In genomic region chr2:78541451-78542267, GRCh38 we compare ENCODE assay signal across 19 cellular contexts.
A peak's percentile ranks its signal among the peaks of the same experiment; 100 is the strongest.
DNase-seq lines count a peak whose midpoint lies in the region; ATAC-seq and TF ChIP-seq lines count a peak whose summit lies in the region.
"Had no signal": no experiment of that assay in that cellular context is flagged by ENCODE, and none has a peak within 500 bp of the region (broad histone marks: within the 10 kb centered on the region; RNA-seq: fewer than 3 reads in every experiment).

No MANE protein-coding gene starts in this region.

- peak overlapping the region; percentile 37 for H2BK15ac ChIP-seq in neuronal stem cell (ENCODE audit: low read length)

- peak; percentile 92 for DNase-seq in H4 (ENCODE audit: low spot score)
- DNase-seq in NCI-H1436 treated with DMSO at 0.1 percent for 48 hours (lab: John Stamatoyannopoulos, UW), result peak; percentile 97
- DNase-seq in SHP77 (lab: John Stamatoyannopoulos, UW), result peak; percentile 93 to 94
- no peak for DNase-seq in neuronal stem cell (ENCODE audit: low spot score)
- no peak for DNase-seq in omental fat pad (ENCODE audit: low spot score)
- DNase-seq: activated CD4-positive, alpha-beta T cell treated with anti-CD3 and anti-CD28 coated beads, Interleukin-2, amount 50 U/mL, for 1 hour; activated naive CD8-positive, alpha-beta T cell treated with anti-CD3 and anti-CD28 coated beads, Interleukin-2, amount 10 ng/mL, durations not matched to agents 7 days and 5 days; activated T-cell treated with anti-CD3 and anti-CD28 coated beads, Interleukin-2, amount 50 U/mL, for 48 hours; IMR-90; left lung; NCI-H1048; pancreas; SIG-M5; stimulated activated naive CD4-positive, alpha-beta T cell treated with Interleukin-2 at 50 U/mL for 16 hours had no signal

- no peaks in the 10 kb centered on the region for H3K4me1 ChIP-seq in neuronal stem cell (ENCODE audit: control insufficient read depth in 2 of 2, insufficient read depth in 1 of 2, low read depth in 1 of 2, low read length in 2 of 2)
- H3K4me1 ChIP-seq: BLaER1 treated with 17β-estradiol and CSF1 and Interleukin-3, amounts not matched to agents 10 nM and 100 nM; breast epithelium; left lung; pancreas had no signal

- no peak overlapping the region for H4K8ac ChIP-seq in neuronal stem cell (ENCODE audit: low read depth, low read length)

- no peak overlapping the region for H3K4me2 ChIP-seq in neuronal stem cell (ENCODE audit: insufficient read depth, low read length, poor library complexity, severe bottlenecking)
- H3K4me2 ChIP-seq: BLaER1 treated with 17β-estradiol and CSF1 and Interleukin-3, amounts not matched to agents 10 nM and 100 nM; smooth muscle cell had no signal

- H3K27me3 ChIP-seq in neuronal stem cell (ENCODE audit: control insufficient read depth in 3 of 3, insufficient read depth in 3 of 3, low read depth in 1 of 3, low read length in 3 of 3), result no peaks in the 10 kb centered on the region
- H3K27me3 ChIP-seq: BLaER1 treated with 17β-estradiol and CSF1 and Interleukin-3, amounts not matched to agents 10 nM and 100 nM; breast epithelium; left lung; pancreas had no signal

- H2AFZ ChIP-seq in neuronal stem cell (ENCODE audit: low read length), result no peak overlapping the region

- no peak overlapping the region for H2BK120ac ChIP-seq in neuronal stem cell (ENCODE audit: low read depth, low read length)

- no peak overlapping the region for H2BK12ac ChIP-seq in neuronal stem cell (ENCODE audit: low read length)

- no peaks in the 10 kb centered on the region for H3K79me1 ChIP-seq in neuronal stem cell (ENCODE audit: low read depth, low read length)

- WGBS in neuronal stem cell (ENCODE audit: extremely low coverage in 2 of 2, insufficient read length in 2 of 2, insufficient replicate concordance in 1 of 2), 2 donors, result no CpG with 5 or more reads among the region's 17 CpGs

- no peak overlapping the region for H2AK5ac ChIP-seq in neuronal stem cell (ENCODE audit: low read depth, low read length)

- no peak overlapping the region for H3K27ac ChIP-seq in neuronal stem cell (replicated peaks; ENCODE audit: low read length)
- H3K27ac ChIP-seq: BLaER1 treated with 17β-estradiol and CSF1 and Interleukin-3, amounts not matched to agents 10 nM and 100 nM; breast epithelium; left lung; pancreas had no signal

- no peak overlapping the region for H3K9ac ChIP-seq in neuronal stem cell (ENCODE audit: low read depth, low read length, poor library complexity)
- H3K9ac ChIP-seq: BLaER1 treated with 17β-estradiol and CSF1 and Interleukin-3, amounts not matched to agents 10 nM and 100 nM had no signal

- H3K9me3 ChIP-seq in neuronal stem cell (replicated peaks in 1 of 2; ENCODE audit: control insufficient read depth in 2 of 2, insufficient read depth in 1 of 2, low read depth in 1 of 2, low read length in 2 of 2), result no peaks in the 10 kb centered on the region
- H3K9me3 ChIP-seq: pancreas had no signal

- TF ChIP-seq CTCF in omental fat pad (IDR thresholded peaks at IDR 0.05), result no peak

- H3K14ac ChIP-seq in neuronal stem cell (ENCODE audit: low read length), result no peak overlapping the region

- no peak overlapping the region for H3K23ac ChIP-seq in neuronal stem cell (ENCODE audit: low read depth, low read length, poor library complexity)

- ATAC-seq in GM19467 (IDR thresholded peaks at IDR 0.05; ENCODE audit: unreplicated experiment) (no peak), GM19351 (IDR thresholded peaks at IDR 0.05; ENCODE audit: unreplicated experiment) (no peak), omental fat pad (ENCODE audit: low FRiP score) (no peak)
- ATAC-seq: left lung, pancreas had no signal

- no peaks in the 10 kb centered on the region for H3K36me3 ChIP-seq in neuronal stem cell (replicated peaks in 1 of 2; ENCODE audit: control insufficient read depth in 2 of 2, insufficient read depth in 2 of 2, low read length in 2 of 2)
- H3K36me3 ChIP-seq: BLaER1 treated with 17β-estradiol and CSF1 and Interleukin-3, amounts not matched to agents 10 nM and 100 nM; breast epithelium; left lung; pancreas had no signal

- no peak overlapping the region for H2BK5ac ChIP-seq in neuronal stem cell (ENCODE audit: low read length)

- H3K4me3 ChIP-seq in neuronal stem cell (ENCODE audit: low read length in 2 of 2), result no peak overlapping the region
- H3K4me3 ChIP-seq: BLaER1 treated with 17β-estradiol and CSF1 and Interleukin-3, amounts not matched to agents 10 nM and 100 nM; breast epithelium; left lung; pancreas; smooth muscle cell had no signal

- no peak overlapping the region for H4K91ac ChIP-seq in neuronal stem cell (ENCODE audit: low read depth, low read length, poor library complexity)

- H3K4ac ChIP-seq in neuronal stem cell (ENCODE audit: low read length), result no peak overlapping the region

- H3K18ac ChIP-seq in neuronal stem cell (ENCODE audit: low read length), result peak overlapping the region; percentile 64

Comparison
In these comparisons a context has a peak if more than half of its experiments do, and no peak if none do; other contexts are left out.
1. DNase-seq: peak in H4 (single experiment), NCI-H1436 treated with DMSO at 0.1 percent for 48 hours (single experiment) and SHP77 (2 of 2); none in neuronal stem cell (single experiment) and omental fat pad (single experiment).